In genomic region chr2:57941826-57942225, GRCh38 we compare ENCODE assay signal across 15 cellular contexts.
DNase-seq lines count a peak whose midpoint lies in the region; ATAC-seq and TF ChIP-seq lines count a peak whose summit lies in the region.
"Had no signal": no experiment of that assay in that cellular context is flagged by ENCODE, and none has a peak within 500 bp of the region (broad histone marks: within the 10 kb centered on the region; RNA-seq: fewer than 3 reads in every experiment).

No MANE protein-coding gene starts in this region.

- intact Hi-C loops in psoas muscle (cut with DNase I), result no loop called here

- no peak overlapping the region for H3K27ac Mint-ChIP-seq in activated naive CD4-positive, alpha-beta T cell treated with anti-CD3 and anti-CD28 coated beads, Interleukin-2, amount 50 U/mL, for 72 hours
- H3K27ac Mint-ChIP-seq: CD4-positive, alpha-beta memory T cell had no signal

- H3K9me3 Mint-ChIP-seq in activated naive CD4-positive, alpha-beta T cell treated with anti-CD3 and anti-CD28 coated beads, Interleukin-2, amount 50 U/mL, for 72 hours, result peaks cover 6% of the 10 kb centered on the region in 2 donors

- H3K36me3 Mint-ChIP-seq in activated naive CD4-positive, alpha-beta T cell treated with anti-CD3 and anti-CD28 coated beads, Interleukin-2, amount 50 U/mL, for 72 hours, result peaks cover 0 to 7% of the 10 kb centered on the region in 2 donors

- H3K36me3 ChIP-seq in psoas muscle (ENCODE audit: insufficient read depth in 1 of 2, low read depth in 1 of 2), result no peaks in the 10 kb centered on the region

- no peak overlapping the region for H3K27ac ChIP-seq in psoas muscle

- H3K27me3 ChIP-seq in psoas muscle (ENCODE audit: insufficient read depth in 3 of 3, low read length in 2 of 3), result no peaks in the 10 kb centered on the region

- 90 to 93% (median 93%) methylated on average over 1 of the region's 1 CpG for WGBS in psoas muscle, 3 donors

- no peak for ATAC-seq in activated naive CD4-positive, alpha-beta T cell treated with anti-CD3 and anti-CD28 coated beads, Interleukin-2, amount 50 U/mL, for 72 hours
- ATAC-seq in psoas muscle, result no peak
- no peak for ATAC-seq in HG03039 (IDR thresholded peaks at IDR 0.05; ENCODE audit: unreplicated experiment)

- H3K4me3 ChIP-seq in psoas muscle, result no peak overlapping the region

- no peak for TF ChIP-seq CTCF in psoas muscle (IDR thresholded peaks at IDR 0.05)

- no peaks in the 10 kb centered on the region for H3K4me1 ChIP-seq in psoas muscle

- peaks cover 4% of the 10 kb centered on the region for H3K9me3 ChIP-seq in psoas muscle

- DNase-seq in NCI-H1417 treated with DMSO at 0.1 percent for 48 hours (lab: John Stamatoyannopoulos, UW), result peak; percentile 13
- peak; percentile 30 for DNase-seq in NCI-H69 (lab: John Stamatoyannopoulos, UW)
- DNase-seq in retina, result peak; percentile 55
- DNase-seq in activated naive CD4-positive, alpha-beta T cell treated with anti-CD3 and anti-CD28 coated beads, Interleukin-2, amount 50 U/mL, for 72 hours (ENCODE audit: low spot score in 2 of 2), result no peak
- no peak for DNase-seq in psoas muscle
- DNase-seq: C1 segment of cervical spinal cord; Calu3; CD4-positive, alpha-beta memory T cell; COR-L47; DMS53; DMS79 treated with DMSO at 0.1 percent for 48 hours; GF-D8; H7; HCEC 1CT had no signal

Comparison
In these comparisons a context has a peak if more than half of its experiments do, and no peak if none do; other contexts are left out.
1. DNase-seq: peak in NCI-H1417 treated with DMSO at 0.1 percent for 48 hours (single experiment), NCI-H69 (single experiment) and retina (single experiment); none in activated naive CD4-positive, alpha-beta T cell treated with anti-CD3 and anti-CD28 coated beads, Interleukin-2, amount 50 U/mL, for 72 hours (0 of 2) and psoas muscle (0 of 2).